ENCODE assay signal across 26 cellular contexts in the genomic region with DNA sequence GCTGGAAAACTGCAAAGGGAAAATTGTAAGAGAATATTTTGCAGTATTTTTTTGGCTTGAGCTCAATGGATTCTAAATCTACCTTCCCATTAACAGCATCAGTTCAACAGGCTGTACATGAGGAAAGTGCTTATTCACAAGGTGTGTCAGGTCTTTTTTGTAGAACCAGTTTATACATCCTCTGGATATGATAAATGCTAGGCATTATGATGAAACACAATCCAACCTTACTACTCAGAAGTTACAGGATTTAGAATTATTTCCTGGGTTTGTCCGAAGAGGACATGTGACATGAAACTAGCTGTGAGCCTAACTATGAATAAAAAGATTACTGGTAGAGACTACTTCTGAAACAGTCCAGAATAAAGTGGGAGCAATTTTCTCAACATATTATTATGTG. TPM values are rescaled to one million over a fixed set of nuclear protein-coding genes. Genes with fewer than 3 reads are reported as not detected.
DNase-seq lines count a peak whose midpoint lies in the region; ATAC-seq, FAIRE-seq and TF ChIP-seq lines count a peak whose summit lies in the region.
"Had no signal": no experiment of that assay in that cellular context is flagged by ENCODE, and none has a peak within 500 bp of the region (broad histone marks: within the 10 kb centered on the region; RNA-seq: fewer than 3 reads in every experiment).

No MANE protein-coding gene starts in this region.

- TF ChIP-seq POLR2A in GM12891 (IDR thresholded peaks at IDR 0.05; ENCODE audit: low read depth, low read length) (no peak), H1 (IDR thresholded peaks at IDR 0.05; ENCODE audit: control extremely low read depth in 1 of 2, low read depth in 2 of 2, low read length in 2 of 2) (no peak)

- TF ChIP-seq CTCF in PC-3 (conservative IDR thresholded peaks at IDR 0.05; ENCODE audit: low read depth, low read length) = no peak
- TF ChIP-seq CTCF in H1 (IDR thresholded peaks at IDR 0.05; ENCODE audit: control extremely low read depth in 1 of 3, insufficient read depth in 1 of 3, low read depth in 1 of 3, low read length in 3 of 3) = no peak
- no peak for TF ChIP-seq CTCF in keratinocyte (optimal IDR thresholded peaks at IDR 0.05 in 1 of 3, IDR thresholded peaks at IDR 0.05 in 1 of 3, conservative IDR thresholded peaks at IDR 0.05 in 1 of 3; ENCODE audit: extremely low read depth in 1 of 3, insufficient read depth in 2 of 3, low read length in 3 of 3)

- H2BK12ac ChIP-seq in H1 (ENCODE audit: low read depth, low read length) = no peak overlapping the region

- no TSS peak for BruUV-seq in PC-3 (replicated peaks; lab: Mats Ljungman, UMichigan)

- no peak overlapping the region for H3K14ac ChIP-seq in H1 (ENCODE audit: insufficient read length)

- no peak overlapping the region for H4K91ac ChIP-seq in H1 (replicated peaks; ENCODE audit: insufficient read length, low read length)

- H3K23ac ChIP-seq in H1 (ENCODE audit: insufficient read length) = no peak overlapping the region

- intact Hi-C loops in PC-3 (cut with micrococcal nuclease) = no loop called here

- H2AK5ac ChIP-seq in H1 (ENCODE audit: low read depth, low read length) = no peak overlapping the region

- H3K9me3 ChIP-seq in PC-3 (ENCODE audit: low read length) (no peaks in the 10 kb centered on the region), H1 (ENCODE audit: insufficient read depth in 2 of 2, low read depth in 1 of 2, low read length in 1 of 2) (no peaks in the 10 kb centered on the region), keratinocyte (ENCODE audit: control insufficient read depth, low read depth, low read length) (no peaks in the 10 kb centered on the region)
- H3K9me3 ChIP-seq: SJSA1 had no signal

- H3K4me1 ChIP-seq in PC-3 (ENCODE audit: insufficient read depth, low read length) (peaks cover 12% of the 10 kb centered on the region), H1 (replicated peaks in 1 of 4; ENCODE audit: control insufficient read depth in 3 of 4, insufficient read depth in 4 of 4, low read length in 3 of 4) (peaks cover 0 to 6% (median 1%) of the 10 kb centered on the region in 4 experiments; a peak in 2 of 7 replicates), keratinocyte (ENCODE audit: control insufficient read depth, extremely low read depth, insufficient read depth, low read length) (peaks cover 4% of the 10 kb centered on the region)

- H3K79me2 ChIP-seq in PC-3 (ENCODE audit: low read length) = no peaks in the 10 kb centered on the region
- H3K79me2 ChIP-seq in H1 (ENCODE audit: control insufficient read depth in 1 of 2, insufficient read depth in 2 of 2, low read length in 2 of 2) = no peaks in the 10 kb centered on the region
- H3K79me2 ChIP-seq in keratinocyte (ENCODE audit: control insufficient read depth, insufficient read depth, low read length) = no peaks in the 10 kb centered on the region

- TF ChIP-seq EP300 in H1 (IDR thresholded peaks at IDR 0.05; ENCODE audit: borderline replicate concordance in 1 of 2, low read depth in 2 of 2, low read length in 2 of 2) = no peak

- dilution Hi-C loops in keratinocyte (cut with MboI; ENCODE audit: extremely low pct_ligation_motif_present, low sequenced_read_pairs) = no loop called here

- no peak overlapping the region for H2BK120ac ChIP-seq in H1 (replicated peaks; ENCODE audit: low read depth, low read length)

- no peaks in the 10 kb centered on the region for H3K36me3 ChIP-seq in PC-3 (ENCODE audit: low read depth, low read length)
- no peaks in the 10 kb centered on the region for H3K36me3 ChIP-seq in H1 (ENCODE audit: control insufficient read depth in 2 of 4, insufficient read depth in 4 of 4, low read length in 3 of 4)
- H3K36me3 ChIP-seq in keratinocyte (ENCODE audit: control insufficient read depth in 2 of 2, extremely low read depth in 1 of 2, insufficient read depth in 2 of 2, low read length in 2 of 2) = no peaks in the 10 kb centered on the region
- H3K36me3 ChIP-seq: SJSA1 had no signal

- H4K20me1 ChIP-seq in PC-3 (ENCODE audit: low read length) (no peaks in the 10 kb centered on the region), H1 (replicated peaks in 1 of 2; ENCODE audit: control insufficient read depth in 1 of 2, insufficient read depth in 2 of 2, low read length in 2 of 2) (no peaks in the 10 kb centered on the region), keratinocyte (ENCODE audit: control insufficient read depth, extremely low read depth, insufficient read depth, low read length) (no peaks in the 10 kb centered on the region)

- no peaks in the 10 kb centered on the region for H3K9me1 ChIP-seq in keratinocyte (ENCODE audit: control insufficient read depth, extremely low read depth, insufficient read depth, low read length)

- peak overlapping the region; percentile 47; the same call in 1 of the 2 replicates for H2AFZ ChIP-seq in PC-3 (ENCODE audit: low read length)
- H2AFZ ChIP-seq in H1 (ENCODE audit: low read length) = no peak overlapping the region
- no peak overlapping the region for H2AFZ ChIP-seq in keratinocyte (ENCODE audit: control insufficient read depth, low read length)

- FAIRE-seq in GM12891 (lab: Jason Lieb, UNC) = peak; percentile 77
- FAIRE-seq in H1 (lab: Jason Lieb, UNC) = peak; percentile 36
- FAIRE-seq in keratinocyte (lab: Jason Lieb, UNC) = peak; percentile 69
- FAIRE-seq: D721Med, K562 had no signal

- H3K4me3 ChIP-seq in PC-3 (ENCODE audit: low read length) = no peak overlapping the region
- H3K4me3 ChIP-seq in H1 (ENCODE audit: extremely low read depth in 1 of 4, insufficient read depth in 2 of 4, low read depth in 3 of 4, low read length in 4 of 4) = no peak overlapping the region
- no peak overlapping the region for H3K4me3 ChIP-seq in keratinocyte (ENCODE audit: control insufficient read depth in 2 of 3, extremely low read depth in 1 of 3, insufficient read depth in 2 of 3, low read depth in 1 of 3, low read length in 3 of 3)
- H3K4me3 ChIP-seq: K562, SJSA1 had no signal

- ATAC-seq in PC-3 (peak; percentile 51), HG02852 (IDR thresholded peaks at IDR 0.05; ENCODE audit: unreplicated experiment) (no peak)
- ATAC-seq: K562 had no signal

- CTCF ChIA-PET in PC-3 (lab: Charles Lee) (interaction anchor here (0.6 to 1.0 kb wide), 2 partner anchors 46 to 324 kb away, joined by 4 to 7 read pairs; no protein-coding TSS in a partner anchor), H1 (lab: Charles Lee; ENCODE audit: partially characterized antibody) (no interaction called here)

- H3K9me2 ChIP-seq in PC-3 (replicated peaks; ENCODE audit: low read length) = no peaks in the 10 kb centered on the region

- no peaks in the 10 kb centered on the region for H3K27me3 ChIP-seq in PC-3 (ENCODE audit: low read length)
- no peaks in the 10 kb centered on the region for H3K27me3 ChIP-seq in H1 (replicated peaks in 1 of 4; ENCODE audit: control insufficient read depth in 3 of 4, extremely low read depth in 1 of 4, insufficient read depth in 3 of 4, low read length in 3 of 4)
- no peaks in the 10 kb centered on the region for H3K27me3 ChIP-seq in keratinocyte (ENCODE audit: control insufficient read depth, extremely low read depth, insufficient read depth, low read length)
- H3K27me3 ChIP-seq: SJSA1 had no signal

- WGBS in H1 (ENCODE audit: extremely low coverage in 1 of 2, insufficient coverage in 1 of 2, insufficient read length in 1 of 2, insufficient replicate concordance in 2 of 2, low coverage in 1 of 2, low lambda C conversion rate in 2 of 2, missing lambda C conversion rate in 1 of 2), 2 experiments = 100% methylated on average over 1 of the region's 1 CpG; no CpG with 5 or more reads in 1 of the 2 experiments

- H3K79me1 ChIP-seq in H1 (ENCODE audit: low read depth, low read length) = no peaks in the 10 kb centered on the region

- H4K5ac ChIP-seq in H1 (ENCODE audit: insufficient read length, low read depth, low read length) = no peak overlapping the region

- POLR2A ChIA-PET in PC-3 (lab: Charles Lee; ENCODE audit: unreplicated experiment) = interaction anchor here (0.6 kb wide), 1 partner anchor 32 kb away, joined by 3 read pairs; no protein-coding TSS in a partner anchor
- POLR2A ChIA-PET in H1 (lab: Charles Lee; ENCODE audit: partially characterized antibody) = no interaction called here

- H3K4ac ChIP-seq in H1 (replicated peaks; ENCODE audit: insufficient read length, low read depth, low read length) = no peak overlapping the region

- no peak overlapping the region for H3K9ac ChIP-seq in PC-3 (ENCODE audit: low read length)
- H3K9ac ChIP-seq in H1 (replicated peaks in 1 of 4; ENCODE audit: extremely low read depth in 1 of 4, low read depth in 3 of 4, low read length in 3 of 4) = no peak overlapping the region
- no peak overlapping the region for H3K9ac ChIP-seq in keratinocyte (ENCODE audit: control insufficient read depth, extremely low read depth, insufficient read depth, low read length)

- no peak overlapping the region for H2BK5ac ChIP-seq in H1 (ENCODE audit: low read depth, low read length)

- H2BK15ac ChIP-seq in H1 (ENCODE audit: low read length) = no peak overlapping the region

- H3K27ac ChIP-seq in PC-3 (ENCODE audit: low read length) (peak overlapping the region; percentile 42), H1 (ENCODE audit: low read depth, low read length) (no peak overlapping the region), keratinocyte (ENCODE audit: control insufficient read depth, insufficient read depth, low read length) (peak overlapping the region; percentile 39)
- H3K27ac ChIP-seq: SJSA1 had no signal

- no peak for TF ChIP-seq RAD21 in H1 (IDR thresholded peaks at IDR 0.05 in 1 of 2, conservative IDR thresholded peaks at IDR 0.05 in 1 of 2; ENCODE audit: low read depth in 2 of 2, low read length in 2 of 2)

- H4K8ac ChIP-seq in H1 (ENCODE audit: extremely low read depth, insufficient read depth, low read length) = no peak overlapping the region

- no peak overlapping the region for H3K56ac ChIP-seq in H1 (replicated peaks; ENCODE audit: insufficient read length, low read depth, low read length)

- no peaks in the 10 kb centered on the region for H3F3A ChIP-seq in PC-3 (ENCODE audit: low read length, unreplicated experiment)

- H2BK20ac ChIP-seq in H1 (ENCODE audit: low read length) = no peak overlapping the region

- no peak overlapping the region for H3K18ac ChIP-seq in H1 (ENCODE audit: extremely low read depth, low read length)

- no peaks in the 10 kb centered on the region for H3K23me2 ChIP-seq in H1 (ENCODE audit: low read depth, low read length)

- H3K4me2 ChIP-seq in PC-3 (ENCODE audit: low read length) = 0 out of 2 replicates have a peak overlapping the region, but pooled peaks have one; percentile 12
- no peak overlapping the region for H3K4me2 ChIP-seq in H1 (ENCODE audit: insufficient read depth in 1 of 2, low read depth in 2 of 2, low read length in 2 of 2)
- H3K4me2 ChIP-seq in keratinocyte (ENCODE audit: control insufficient read depth, extremely low read depth, insufficient read depth, low read depth, low read length) = no peak overlapping the region

- DNase-seq in GM12891 (ENCODE audit: insufficient read length, low spot score) = no peak
- DNase-seq in PC-3 = peak; percentile 55
- no peak for DNase-seq in H1 (ENCODE audit: low read depth in 1 of 2, low spot score in 2 of 2)
- peak; percentile 41 for DNase-seq in keratinocyte (ENCODE audit: low read depth, low spot score)
- DNase-seq in NOMO-1 (lab: John Stamatoyannopoulos, UW; ENCODE audit: unreplicated experiment in 2 of 2) = no peak
- no peak for DNase-seq in GF-D8 (lab: John Stamatoyannopoulos, UW)
- DNase-seq: GOT3, HCEC 1CT, Kasumi-1, MV-4-11, NCI-H1105, NCI-H1436 treated with DMSO at 0.1 percent for 48 hours, NCI-H187 treated with DMSO at 0.1 percent for 48 hours, NCI-H2107, NCI-H526 treated with DMSO at 0.1 percent for 48 hours, Right ventricle myocardium superior had no signal

RNA-seq across cellular contexts. Expression of gene ATXN3L, which starts 49.5 kb away (rescaled TPM):
- polyA plus RNA-seq in GM12891 (2012; ENCODE audit: low read depth, missing spikeins) = 0.08 TPM
- not detected in 2 replicates for total RNA-seq in PC-3 (2014; rRNA removed)
- total RNA-seq in H1 (2021; fragmentation: NEBNext Ultra II Directional; extraction: Animal tissue kit (Norgen Biotek cat#: 25700)) = not detected in 2 replicates
- polyA plus RNA-seq in H1 (2011; rRNA removed) (not detected in 2 replicates), keratinocyte (not detected in 3 replicates)
- not detected for polyA plus RNA-seq in H1 (2011; cell fraction: cytosol; rRNA removed)
- not detected for polyA plus RNA-seq in H1 (2011; cell fraction: nucleus; rRNA removed)
- polyA plus RNA-seq in H1 (2012, experiment 1 of 2) = not detected in 4 replicates
- not detected for polyA plus RNA-seq in H1 (2012, experiment 2 of 2)
- polyA plus RNA-seq in H1 (2013, experiment 1 of 2) = not detected
- not detected for polyA plus RNA-seq in H1 (2013, experiment 2 of 2)
- not detected in 2 replicates for polyA minus RNA-seq in H1 (2011; rRNA and poly(A)+ RNA removed)
- polyA minus RNA-seq in H1 (2011; cell fraction: cytosol; rRNA and poly(A)+ RNA removed) = not detected
- not detected for polyA minus RNA-seq in H1 (2011; cell fraction: nucleus; rRNA and poly(A)+ RNA removed)
- polyA plus RNA-seq in keratinocyte (2011; ENCODE audit: low read depth) = not detected
- polyA plus RNA-seq in keratinocyte (2011; cell fraction: cytosol; rRNA removed) = not detected in 2 replicates
- polyA plus RNA-seq in keratinocyte (2011; cell fraction: nucleus; rRNA removed) = not detected in 2 replicates
- polyA plus RNA-seq in keratinocyte (2012; ENCODE audit: low replicate concordance) = not detected in 2 replicates
- not detected in 3 replicates for polyA minus RNA-seq in keratinocyte
- not detected for polyA minus RNA-seq in keratinocyte (2011; cell fraction: cytosol; rRNA and poly(A)+ RNA removed)
- not detected in 2 replicates for polyA minus RNA-seq in keratinocyte (2011; cell fraction: nucleus; rRNA and poly(A)+ RNA removed)
- total RNA-seq: A172, HT1080, K562, M059J, NCI-H460, OCI-LY7, Right ventricle myocardium superior, SJSA1 had no signal
- polyA plus RNA-seq: BJ had no signal

Comparison
In these comparisons a context has a peak if more than half of its experiments do, and no peak if none do; other contexts are left out.
1. DNase-seq: peak in PC-3 (single experiment) and keratinocyte (single experiment); none in GM12891 (single experiment), H1 (0 of 2), NOMO-1 (0 of 2) and GF-D8 (single experiment).